In the genomic region with DNA sequence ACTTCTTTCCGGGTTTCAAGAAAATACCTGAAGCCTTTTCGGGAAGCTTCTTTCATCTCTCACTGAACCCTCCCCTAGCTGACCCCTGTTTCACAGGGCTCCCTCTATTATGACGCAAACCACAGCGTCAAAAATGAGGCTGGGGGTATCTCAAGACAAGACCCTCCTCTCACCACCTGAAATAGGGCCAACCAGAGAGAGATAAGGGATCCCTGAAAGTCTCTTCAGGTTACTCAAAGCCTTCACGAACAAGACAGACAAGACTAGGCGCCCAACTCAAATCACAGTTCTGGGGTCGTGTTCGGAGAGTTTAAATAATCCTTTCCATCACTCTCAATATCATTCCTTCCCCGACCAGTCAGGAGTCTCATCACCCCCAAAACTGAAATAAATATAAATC, we compare ENCODE assay signal across 8 cellular contexts. TPM values are rescaled to one million over a fixed set of nuclear protein-coding genes. Genes with fewer than 3 reads are reported as not detected.
DNase-seq lines count a peak whose midpoint lies in the region; ATAC-seq and TF ChIP-seq lines count a peak whose summit lies in the region.

No MANE protein-coding gene starts in this region.

- H3K27me3 ChIP-seq in left ventricle myocardium inferior (ENCODE audit: low read depth) (no peaks in the 10 kb centered on the region), aorta (ENCODE audit: control insufficient read depth in 1 of 2, insufficient read depth in 2 of 2, low read length in 1 of 2) (no peaks in the 10 kb centered on the region)

- H3K4me1 Mint-ChIP-seq in MCF 10A (ENCODE audit: insufficient read depth, unreplicated experiment) = peaks cover 11% of the 10 kb centered on the region

- ATAC-seq in left ventricle myocardium superior (no peak), aorta (ENCODE audit: low FRiP score) (no peak)

- H3K4me1 ChIP-seq in left ventricle myocardium inferior (peaks cover 4% of the 10 kb centered on the region), mesodermal cell (ENCODE audit: control insufficient read depth, insufficient read depth, low read length, poor library complexity, severe bottlenecking) (peaks cover 5% of the 10 kb centered on the region), aorta (ENCODE audit: control insufficient read depth in 1 of 2, insufficient read depth in 2 of 2, low read length in 2 of 2) (no peaks in the 10 kb centered on the region)

- peaks cover 35% of the 10 kb centered on the region for H3K36me3 Mint-ChIP-seq in MCF 10A (ENCODE audit: insufficient read depth, unreplicated experiment)

- peaks cover 24% of the 10 kb centered on the region for H3K27me3 Mint-ChIP-seq in MCF 10A (ENCODE audit: insufficient read depth, unreplicated experiment)

- 0% methylated on average over 1 of the region's 9 CpGs for WGBS in mesodermal cell (ENCODE audit: insufficient coverage in 2 of 2), 2 experiments
- 0 to 29% methylated on average over 9 of the region's 9 CpGs for WGBS in aorta, 2 donors

- H3K9me3 Mint-ChIP-seq in MCF 10A (ENCODE audit: unreplicated experiment) = no peaks in the 10 kb centered on the region

- POLR2A ChIA-PET in MCF 10A (lab: Yijun Ruan, JAX) = interaction anchor here (0.6 to 4.5 kb wide), 14 partner anchors 13 to 957 kb away, joined by 3 to 96 read pairs (median 6); partner anchors contain the start of genes APEX2, FAM120C, GNL3L and TSR2

- intact Hi-C loops in left ventricle myocardium inferior (cut with micrococcal nuclease) = no loop called here
- intact Hi-C loops in left ventricle myocardium superior (cut with micrococcal nuclease) = no loop called here
- intact Hi-C loops in MCF 10A (cut with micrococcal nuclease) = loop anchor here (5.0 to 10.0 kb wide), 2 partner anchors 202 to 594 kb away; no protein-coding TSS in a partner anchor
- intact Hi-C loops in aorta (cut with DNase I) = loop anchor here (5.0 to 10.0 kb wide), 4 partner anchors 139 to 762 kb away; partner anchors contain the start of genes FAM120C (in 2 of the 2), GNL3L (in 1 of the 2), MAGED2 (in 1 of the 2) and TSR2 (in 1 of the 2)

- H3K4me3 ChIP-seq in left ventricle myocardium inferior = peak overlapping the region; percentile 76
- H3K4me3 ChIP-seq in mesodermal cell (ENCODE audit: extremely low read depth, insufficient read depth, low read length, poor library complexity, severe bottlenecking) = peak overlapping the region; percentile 57
- peak overlapping the region; percentile 67 to 96 for H3K4me3 ChIP-seq in aorta (ENCODE audit: low read length in 2 of 2)

- TF ChIP-seq CTCF in left ventricle myocardium inferior (IDR thresholded peaks at IDR 0.05; ENCODE audit: borderline replicate concordance) (no peak), MCF 10A (IDR thresholded peaks at IDR 0.05; ENCODE audit: unreplicated experiment) (no peak)

- H3K4me3 Mint-ChIP-seq in MCF 10A (ENCODE audit: unreplicated experiment) = peak overlapping the region; percentile 86

- peak overlapping the region; percentile 94 for H3K27ac ChIP-seq in left ventricle myocardium inferior (replicated peaks)
- H3K27ac ChIP-seq in mesodermal cell (ENCODE audit: low read depth, low read length, severe bottlenecking) = peak overlapping the region; percentile 96
- peak overlapping the region in 1 of 2 donors; percentile 85 for H3K27ac ChIP-seq in aorta (ENCODE audit: low read depth in 1 of 2, low read length in 2 of 2)

- peak overlapping the region; percentile 99 for H3K27ac Mint-ChIP-seq in MCF 10A (ENCODE audit: low read depth, unreplicated experiment)

- no peak for DNase-seq in left ventricle myocardium inferior
- DNase-seq in left ventricle myocardium superior = no peak
- DNase-seq in MCF 10A (ENCODE audit: unreplicated experiment) = no peak
- no peak for DNase-seq in aorta
- no peak for DNase-seq in NCI-H187 treated with DMSO at 0.1 percent for 48 hours (lab: John Stamatoyannopoulos, UW)
- no peak for DNase-seq in NCI-H2107 (lab: John Stamatoyannopoulos, UW)
- DNase-seq in activated CD4-positive, alpha-beta T cell treated with anti-CD3 and anti-CD28 coated beads, Interleukin-2, amount 50 U/mL, for 48 hours = no peak

- H3K9me3 ChIP-seq in left ventricle myocardium inferior (replicated peaks) (no peaks in the 10 kb centered on the region), mesodermal cell (ENCODE audit: control insufficient read depth, low read length) (no peaks in the 10 kb centered on the region), aorta (ENCODE audit: control insufficient read depth, low read length) (no peaks in the 10 kb centered on the region)

- CTCF ChIA-PET in MCF 10A (lab: Yijun Ruan, JAX) = interaction anchor here (0.6 to 1.2 kb wide), 7 partner anchors 9 to 1014 kb away, joined by 3 to 7 read pairs (median 3); no protein-coding TSS in a partner anchor

- no TSS peak for BruUV-seq in MCF 10A (replicated peaks; lab: Mats Ljungman, UMichigan)

- H3K36me3 ChIP-seq in left ventricle myocardium inferior (peaks cover 16% of the 10 kb centered on the region), mesodermal cell (ENCODE audit: control insufficient read depth, insufficient read depth, low read length) (peaks cover 25% of the 10 kb centered on the region), aorta (ENCODE audit: control insufficient read depth in 1 of 2, insufficient read depth in 2 of 2, low read length in 1 of 2) (no peaks in the 10 kb centered on the region)

RNA-seq across cellular contexts. Expression of gene PHF8, which starts 1.2 kb away (rescaled TPM):
- total RNA-seq in left ventricle myocardium inferior = 9.0 TPM
- 10.7 TPM for total RNA-seq in left ventricle myocardium superior
- 22.5 and 34.1 TPM in 2 replicates for total RNA-seq in MCF 10A (2022)
- 23.2 TPM for polyA plus RNA-seq in mesodermal cell (2013, experiment 1 of 2)
- polyA plus RNA-seq in mesodermal cell (2013, experiment 2 of 2) = 15.6 TPM
- total RNA-seq in aorta = 10 to 100 TPM; 34.2 to 39.7 TPM
- 1 to 10 TPM; 4.4 to 9.7 TPM for polyA plus RNA-seq in aorta

Comparison
In these comparisons a context has a peak if more than half of its experiments do, and no peak if none do; other contexts are left out.
1. intact Hi-C loops: an anchor here in MCF 10A (5.0 to 10.0 kb wide) and aorta (5.0 to 10.0 kb wide); none called in left ventricle myocardium inferior and left ventricle myocardium superior.